ENCODE assay signal across 9 cellular contexts in the genomic region with DNA sequence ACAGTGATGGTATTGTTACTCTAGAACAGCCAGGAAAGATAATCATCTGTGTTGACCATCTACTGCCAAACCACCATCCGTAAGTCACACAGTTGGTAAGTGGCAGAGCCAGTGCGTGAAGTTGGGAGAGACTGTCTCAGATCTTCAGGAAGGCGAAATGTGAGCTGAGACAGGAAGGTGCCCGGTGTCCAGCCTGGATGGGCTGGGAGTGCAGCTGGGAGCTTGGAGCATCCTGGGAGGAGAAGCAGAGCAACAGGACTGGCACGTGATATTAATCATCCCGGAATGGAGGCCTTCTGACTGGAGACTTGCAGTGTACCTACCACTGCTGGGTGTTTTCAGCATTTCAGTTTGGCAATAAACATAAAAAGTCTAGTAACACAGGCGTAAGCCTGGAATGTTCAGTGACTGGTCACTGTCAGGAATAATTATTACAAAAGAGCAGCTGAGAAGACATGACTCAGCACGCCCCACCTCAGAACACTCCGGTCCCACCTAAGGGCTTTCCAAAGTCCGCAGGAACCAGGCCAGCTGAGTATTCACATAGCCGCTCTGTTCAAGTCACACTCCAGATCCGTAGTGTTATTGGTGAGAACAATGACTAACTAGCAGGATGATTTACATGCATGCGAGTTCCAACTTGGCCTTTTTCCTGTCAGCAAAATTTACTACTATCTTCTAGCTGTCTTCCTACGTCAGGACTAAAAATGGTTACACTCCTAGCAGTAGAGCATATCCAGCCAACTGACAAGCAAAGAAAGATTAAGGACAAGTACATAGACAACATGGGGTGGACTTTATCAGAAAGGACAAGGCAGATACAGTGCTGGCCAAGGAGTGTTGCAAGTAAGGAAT. TPM values are rescaled to one million over a fixed set of nuclear protein-coding genes. Genes with fewer than 3 reads are reported as not detected.
DNase-seq lines count a peak whose midpoint lies in the region; ATAC-seq, FAIRE-seq and TF ChIP-seq lines count a peak whose summit lies in the region.
"Had no signal": no experiment of that assay in that cellular context is flagged by ENCODE, and none has a peak within 500 bp of the region (broad histone marks: within the 10 kb centered on the region; RNA-seq: fewer than 3 reads in every experiment).

No MANE protein-coding gene starts in this region.

- H3K36me3 Mint-ChIP-seq in brain: peaks cover 6% of the 10 kb centered on the region

- H3K27me3 ChIP-seq in HepG2 (ENCODE audit: control insufficient read depth in 1 of 2, insufficient read depth in 2 of 2, low read length in 2 of 2) (no peaks in the 10 kb centered on the region; a peak in 1 of 5 replicates), thyroid gland (no peaks in the 10 kb centered on the region)

- DNase-seq in DMS53 (lab: John Stamatoyannopoulos, UW): peak; percentile 13
- DNase-seq in DMS53 treated with DMSO at 0.1 percent for 48 hours (lab: John Stamatoyannopoulos, UW; ENCODE audit: unreplicated experiment): no peak
- peak; percentile 73 for DNase-seq in HepG2 (ENCODE audit: low spot score)
- peak; percentile 35 to 37 for DNase-seq in thyroid gland
- no peak for DNase-seq in stimulated activated CD8-positive, alpha-beta memory T cell treated with anti-CD3 and anti-CD28 coated beads, Interleukin-4, amount 100 ng/mL, for 48 hours

- under 1% methylated on average over 14 of the region's 14 CpGs for WGBS in HepG2 (ENCODE audit: low lambda C conversion rate)
- 75% methylated on average over 14 of the region's 14 CpGs for WGBS in thyroid gland, 2 donors

- peak overlapping the region in 4 of 5 experiments; percentile 88 to 98 (median 94) for H3K27ac Mint-ChIP-seq in brain

- TF ChIP-seq RAD21 in HepG2 (CRISPR knock-in tag; IDR thresholded peaks at IDR 0.05): no peak

- CTCF ChIA-PET in HepG2 (lab: Yijun Ruan, JAX; ENCODE audit: low intra/inter-chr PET ratio, low total read pairs): no interaction called here

- POLR2A ChIA-PET in HepG2 (lab: Yijun Ruan, JAX): interaction anchor here (0.8 to 3.4 kb wide), 7 partner anchors 12 to 72 kb away, joined by 3 to 35 read pairs (median 4); partner anchors contain the start of genes PNRC1 and RNGTT

- H3K27me3 Mint-ChIP-seq in brain: no peaks in the 10 kb centered on the region

- H3K4me3 ChIP-seq in HepG2 (replicated peaks in 1 of 3; ENCODE audit: insufficient read depth in 1 of 3, low read depth in 2 of 3, low read length in 3 of 3) (peak overlapping the region; percentile 20 to 69 (median 59)), thyroid gland (replicated peaks in 1 of 3) (no peak overlapping the region)

- intact Hi-C loops in HepG2 (cut with micrococcal nuclease; ENCODE audit: unreplicated experiment): loop anchor here (2.0 to 5.0 kb wide), 3 partner anchors 37 to 53 kb away; partner anchors contain the start of gene PNRC1
- intact Hi-C loops in thyroid gland (cut with DNase I): no loop called here

- peaks cover 10% of the 10 kb centered on the region; the same call in 1 of the 2 replicates for H3K9me3 ChIP-seq in HepG2 (ENCODE audit: low read length)
- H3K9me3 ChIP-seq in thyroid gland: no peaks in the 10 kb centered on the region

- TF ChIP-seq EP300 in HepG2 (IDR thresholded peaks at IDR 0.05; ENCODE audit: low read depth in 2 of 2, low read length in 2 of 2): peak in 1 of 2 experiments; percentile 28; a peak in 1 of 4 replicates
- 0 out of 2 replicates have a peak, but pooled peaks have one; percentile 38 for TF ChIP-seq EP300 in HepG2 (CRISPR knock-in tag; IDR thresholded peaks at IDR 0.05; ENCODE audit: borderline replicate concordance)

- no peak for TF ChIP-seq CTCF in brain (conservative IDR thresholded peaks at IDR 0.05)
- TF ChIP-seq CTCF in HepG2 (CRISPR knock-in tag; IDR thresholded peaks at IDR 0.05): no peak
- no peak for TF ChIP-seq CTCF in thyroid gland (IDR thresholded peaks at IDR 0.05)

- peak; percentile 86 for FAIRE-seq in HepG2 (lab: Jason Lieb, UNC)
- FAIRE-seq: A204.1 had no signal

- peak overlapping the region; percentile 68 for H2AFZ ChIP-seq in HepG2 (ENCODE audit: low read length)

- TF ChIP-seq POLR2A in HepG2 (IDR thresholded peaks at IDR 0.05; ENCODE audit: insufficient read depth in 1 of 2, low read depth in 2 of 2, low read length in 2 of 2) (peak in 1 of 2 experiments; percentile 53; a peak in 2 of 4 replicates), thyroid gland (IDR thresholded peaks at IDR 0.05) (no peak)

- H3K9ac ChIP-seq in HepG2 (ENCODE audit: insufficient read depth, low read depth, low read length): peak overlapping the region; percentile 64

- H3K9me3 Mint-ChIP-seq in brain: peaks cover 11 to 21% (median 19%) of the 10 kb centered on the region in 5 experiments

- peak; percentile 87 for ATAC-seq in HepG2
- no peak for ATAC-seq in GM21360 (IDR thresholded peaks at IDR 0.05; ENCODE audit: unreplicated experiment)
- ATAC-seq in HG02981 (IDR thresholded peaks at IDR 0.05; ENCODE audit: unreplicated experiment): no peak

- H3K4me3 Mint-ChIP-seq in brain: peak overlapping the region in 3 of 5 experiments; percentile 51 to 82 (median 52)

- H3K4me2 ChIP-seq in HepG2 (ENCODE audit: low read depth, low read length): peak overlapping the region; percentile 97

- no peaks in the 10 kb centered on the region for H4K20me1 ChIP-seq in HepG2 (ENCODE audit: insufficient read depth, low read length)

- BruUV-seq in HepG2 (replicated peaks; lab: Mats Ljungman, UMichigan): TSS peak; percentile 97

- H3K79me2 ChIP-seq in HepG2 (ENCODE audit: insufficient read depth, low read length): no peaks in the 10 kb centered on the region

- in situ Hi-C loops in HepG2 (cut with HindIII; ENCODE audit: extremely low pct_ligation_motif_present, low pct_unique_long_range_greater_than_20kb): no loop called here

- H3K27ac ChIP-seq in HepG2 (ENCODE audit: extremely low read length, insufficient read depth, low read length) (peak overlapping the region; percentile 73), thyroid gland (peak overlapping the region in 2 of 3 donors; percentile 8 to 22)

- H3K4me1 Mint-ChIP-seq in brain: peaks cover 19% of the 10 kb centered on the region

- H3K4me1 ChIP-seq in HepG2 (ENCODE audit: insufficient read depth, low read length): peaks cover 35% of the 10 kb centered on the region
- H3K4me1 ChIP-seq in thyroid gland: peaks cover 0 to 17% of the 10 kb centered on the region in 2 donors

- H3K36me3 ChIP-seq in HepG2 (replicated peaks in 1 of 2; ENCODE audit: control insufficient read depth in 1 of 2, insufficient read depth in 2 of 2, low read length in 2 of 2) (no peaks in the 10 kb centered on the region), thyroid gland (no peaks in the 10 kb centered on the region)

TF ChIP-seq in HepG2, 621 proteins besides CTCF, POLR2A, EP300 and RAD21 (continues in another document):
- no peak for TF ChIP-seq ZNF616 (CRISPR knock-in tag; IDR thresholded peaks at IDR 0.05; ENCODE audit: low read depth)
- no peak for TF ChIP-seq PREB (CRISPR knock-in tag; IDR thresholded peaks at IDR 0.05)
- no peak for TF ChIP-seq MZF1 (CRISPR knock-in tag; IDR thresholded peaks at IDR 0.05; ENCODE audit: borderline replicate concordance)
- TF ChIP-seq, protein P1, sequence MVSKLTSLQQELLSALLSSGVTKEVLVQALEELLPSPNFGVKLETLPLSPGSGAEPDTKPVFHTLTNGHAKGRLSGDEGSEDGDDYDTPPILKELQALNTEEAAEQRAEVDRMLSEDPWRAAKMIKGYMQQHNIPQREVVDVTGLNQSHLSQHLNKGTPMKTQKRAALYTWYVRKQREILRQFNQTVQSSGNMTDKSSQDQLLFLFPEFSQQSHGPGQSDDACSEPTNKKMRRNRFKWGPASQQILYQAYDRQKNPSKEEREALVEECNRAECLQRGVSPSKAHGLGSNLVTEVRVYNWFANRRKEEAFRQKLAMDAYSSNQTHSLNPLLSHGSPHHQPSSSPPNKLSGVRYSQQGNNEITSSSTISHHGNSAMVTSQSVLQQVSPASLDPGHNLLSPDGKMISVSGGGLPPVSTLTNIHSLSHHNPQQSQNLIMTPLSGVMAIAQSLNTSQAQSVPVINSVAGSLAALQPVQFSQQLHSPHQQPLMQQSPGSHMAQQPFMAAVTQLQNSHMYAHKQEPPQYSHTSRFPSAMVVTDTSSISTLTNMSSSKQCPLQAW (CRISPR knock-in tag; IDR thresholded peaks at IDR 0.05): peak; percentile 31; the same call in 1 of the 2 replicates

RNA-seq across cellular contexts. Expression of gene PNRC1, which starts 45.1 kb away (rescaled TPM):
- polyA plus RNA-seq in brain (ENCODE audit: insufficient read depth, low read depth, low replicate concordance): 100 TPM
- total RNA-seq in HepG2 (2016; rRNA removed; fragmentation: Illumina TruSeq; extraction: Trizol): 31.0 and 36.0 TPM in 2 replicates
- 57.2 and 58.4 TPM in 2 replicates for total RNA-seq in HepG2 (2016; cell fraction: cytosol; rRNA removed; fragmentation: Illumina TruSeq; extraction: Trizol; ENCODE audit: low read depth)
- total RNA-seq in HepG2 (2016; cell fraction: insoluble cytoplasmic fraction; rRNA removed; fragmentation: Illumina TruSeq; extraction: Trizol): 26.3 and 34.2 TPM in 2 replicates
- total RNA-seq in HepG2 (2016; cell fraction: membrane; rRNA removed; fragmentation: Illumina TruSeq; extraction: Trizol): 91.5 and 98.2 TPM in 2 replicates
- 38.0 and 44.9 TPM in 2 replicates for total RNA-seq in HepG2 (2016; cell fraction: nucleus; rRNA removed; fragmentation: Illumina TruSeq; extraction: Trizol)
- 16.8 and 17.6 TPM in 2 replicates for polyA plus RNA-seq in HepG2 (2011; rRNA removed)
- polyA plus RNA-seq in HepG2 (2011; cell fraction: cytosol; rRNA removed): 6.9 and 11.3 TPM in 2 replicates
- 11.1 and 19.2 TPM in 2 replicates for polyA plus RNA-seq in HepG2 (2011; cell fraction: nucleus; rRNA removed)
- polyA plus RNA-seq in HepG2 (2012): 109 TPM in 2 replicates
- polyA plus RNA-seq in HepG2 (2016; cell fraction: cytosol; fragmentation: Illumina TruSeq; extraction: Trizol; ENCODE audit: low read depth): 35.4 and 35.7 TPM in 2 replicates
- 27.3 and 28.4 TPM in 2 replicates for polyA plus RNA-seq in HepG2 (2016; cell fraction: insoluble cytoplasmic fraction; fragmentation: Illumina TruSeq; extraction: Trizol; ENCODE audit: low read depth)
- polyA plus RNA-seq in HepG2 (2016; cell fraction: membrane; fragmentation: Illumina TruSeq; extraction: Trizol; ENCODE audit: low read depth): 40.5 and 45.9 TPM in 2 replicates
- polyA plus RNA-seq in HepG2 (2016; cell fraction: nucleus; fragmentation: Illumina TruSeq; extraction: Trizol; ENCODE audit: insufficient read depth, low read depth): 58.0 and 62.1 TPM in 2 replicates
- 17.7 and 21.3 TPM in 2 replicates for polyA minus RNA-seq in HepG2 (2011; rRNA and poly(A)+ RNA removed; ENCODE audit: low replicate concordance)
- polyA minus RNA-seq in HepG2 (2011; cell fraction: cytosol; rRNA and poly(A)+ RNA removed): 38.4 and 54.1 TPM in 2 replicates
- polyA minus RNA-seq in HepG2 (2011; cell fraction: nucleus; rRNA and poly(A)+ RNA removed): 44.4 and 44.5 TPM in 2 replicates
- 100 to 1,000 TPM; 189 to 307 (median 245) TPM for total RNA-seq in thyroid gland

Comparison
In these comparisons a context has a peak if more than half of its experiments do, and no peak if none do; other contexts are left out.
1. DNase-seq: peak in DMS53 (single experiment), HepG2 (single experiment) and thyroid gland (2 of 2); none in DMS53 treated with DMSO at 0.1 percent for 48 hours (single experiment) and stimulated activated CD8-positive, alpha-beta memory T cell treated with anti-CD3 and anti-CD28 coated beads, Interleukin-4, amount 100 ng/mL, for 48 hours (single experiment).
2. H3K4me3 ChIP-seq: peak in HepG2 (3 of 3); none in thyroid gland (0 of 3).